ENCODE assay signal across 8 cellular contexts in genomic region chr10:49398000-49398861, GRCh38. TPM values are rescaled to one million over a fixed set of nuclear protein-coding genes. Genes with fewer than 3 reads are reported as not detected.
DNase-seq lines count a peak whose midpoint lies in the region; ATAC-seq, FAIRE-seq and TF ChIP-seq lines count a peak whose summit lies in the region.

No MANE protein-coding gene starts in this region.

- peak overlapping the region; percentile 38 for H3K4me3 ChIP-seq in epithelial cell of proximal tubule (ENCODE audit: low read depth, low read length)

- no peak for FAIRE-seq in HTR-8/SVneo (lab: Jason Lieb, UNC)

- ATAC-seq in GM18502 (IDR thresholded peaks at IDR 0.05; ENCODE audit: poor library complexity, unreplicated experiment), result peak; percentile 65
- peak; percentile 85 for ATAC-seq in activated CD8-positive, alpha-beta memory T cell treated with anti-CD3 and anti-CD28 coated beads, Interleukin-2, amount 10 ng/mL, durations not matched to agents 7 days and 5 days

- H3K27me3 Mint-ChIP-seq in activated CD8-positive, alpha-beta memory T cell treated with anti-CD3 and anti-CD28 coated beads, Interleukin-2, amount 10 ng/mL, durations not matched to agents 7 days and 5 days, result peaks cover 81% of the 10 kb centered on the region
- peaks cover 74% of the 10 kb centered on the region for H3K27me3 Mint-ChIP-seq in stimulated activated naive CD8-positive, alpha-beta T cell treated with anti-CD3 and anti-CD28 coated beads, Interleukin-15, Interleukin-2, amounts not matched to agents 100 ng/mL and 50 ng/mL, for 24 hours

- H3K27ac Mint-ChIP-seq in activated CD8-positive, alpha-beta memory T cell treated with anti-CD3 and anti-CD28 coated beads, Interleukin-2, amount 10 ng/mL, durations not matched to agents 7 days and 5 days, result peak overlapping the region; percentile 40
- H3K27ac Mint-ChIP-seq in stimulated activated naive CD8-positive, alpha-beta T cell treated with anti-CD3 and anti-CD28 coated beads, Interleukin-15, Interleukin-2, amounts not matched to agents 100 ng/mL and 50 ng/mL, for 24 hours, result no peak overlapping the region

- DNase-seq in HTR-8/SVneo (ENCODE audit: insufficient read length, low spot score), result peak; percentile 51
- peak; percentile 72 for DNase-seq in activated CD8-positive, alpha-beta memory T cell treated with anti-CD3 and anti-CD28 coated beads, Interleukin-2, amount 10 ng/mL, durations not matched to agents 7 days and 5 days
- DNase-seq in epithelial cell of proximal tubule (ENCODE audit: low read depth), result no peak
- DNase-seq in mucosa of gallbladder (ENCODE audit: low spot score), result peak; percentile 55
- no peak for DNase-seq in SKM-1 (lab: John Stamatoyannopoulos, UW; ENCODE audit: unreplicated experiment)
- DNase-seq in HuH-7 (ENCODE audit: low spot score), result no peak

- H3K4me3 Mint-ChIP-seq in activated CD8-positive, alpha-beta memory T cell treated with anti-CD3 and anti-CD28 coated beads, Interleukin-2, amount 10 ng/mL, durations not matched to agents 7 days and 5 days, result peak overlapping the region; percentile 24
- H3K4me3 Mint-ChIP-seq in stimulated activated naive CD8-positive, alpha-beta T cell treated with anti-CD3 and anti-CD28 coated beads, Interleukin-15, Interleukin-2, amounts not matched to agents 100 ng/mL and 50 ng/mL, for 24 hours, result peak overlapping the region; percentile 52

- H3K36me3 Mint-ChIP-seq in activated CD8-positive, alpha-beta memory T cell treated with anti-CD3 and anti-CD28 coated beads, Interleukin-2, amount 10 ng/mL, durations not matched to agents 7 days and 5 days, result no peaks in the 10 kb centered on the region
- no peaks in the 10 kb centered on the region for H3K36me3 Mint-ChIP-seq in stimulated activated naive CD8-positive, alpha-beta T cell treated with anti-CD3 and anti-CD28 coated beads, Interleukin-15, Interleukin-2, amounts not matched to agents 100 ng/mL and 50 ng/mL, for 24 hours (ENCODE audit: low read depth)

- TF ChIP-seq CTCF in epithelial cell of proximal tubule (conservative IDR thresholded peaks at IDR 0.05; ENCODE audit: low read depth, low read length), result no peak

- CTCF ChIA-PET in activated CD8-positive, alpha-beta memory T cell treated with anti-CD3 and anti-CD28 coated beads, Interleukin-2, amount 10 ng/mL, durations not matched to agents 7 days and 5 days (lab: Charles Lee), result interaction anchor here (3.0 kb wide), 1 partner anchor 10 kb away, joined by 12 read pairs; no protein-coding TSS in a partner anchor

- H3K4me1 Mint-ChIP-seq in activated CD8-positive, alpha-beta memory T cell treated with anti-CD3 and anti-CD28 coated beads, Interleukin-2, amount 10 ng/mL, durations not matched to agents 7 days and 5 days, result peaks cover 16% of the 10 kb centered on the region
- H3K4me1 Mint-ChIP-seq in stimulated activated naive CD8-positive, alpha-beta T cell treated with anti-CD3 and anti-CD28 coated beads, Interleukin-15, Interleukin-2, amounts not matched to agents 100 ng/mL and 50 ng/mL, for 24 hours (ENCODE audit: low read depth), result peaks cover 14% of the 10 kb centered on the region

- H3K9me3 Mint-ChIP-seq in activated CD8-positive, alpha-beta memory T cell treated with anti-CD3 and anti-CD28 coated beads, Interleukin-2, amount 10 ng/mL, durations not matched to agents 7 days and 5 days (ENCODE audit: low read depth), result no peaks in the 10 kb centered on the region
- H3K9me3 Mint-ChIP-seq in stimulated activated naive CD8-positive, alpha-beta T cell treated with anti-CD3 and anti-CD28 coated beads, Interleukin-15, Interleukin-2, amounts not matched to agents 100 ng/mL and 50 ng/mL, for 24 hours, result no peaks in the 10 kb centered on the region

RNA-seq across cellular contexts. Expression of gene DRGX, which starts 2.3 kb away (rescaled TPM):
- total RNA-seq in activated CD8-positive, alpha-beta memory T cell treated with anti-CD3 and anti-CD28 coated beads, Interleukin-2, amount 10 ng/mL, durations not matched to agents 7 days and 5 days, result not detected
- total RNA-seq in epithelial cell of proximal tubule (not detected in 2 replicates), mucosa of gallbladder (not detected)

Comparison
In these comparisons a context has a peak if more than half of its experiments do, and no peak if none do; other contexts are left out.
1. DNase-seq: peak in HTR-8/SVneo (single experiment), activated CD8-positive, alpha-beta memory T cell treated with anti-CD3 and anti-CD28 coated beads, Interleukin-2, amount 10 ng/mL, durations not matched to agents 7 days and 5 days (single experiment) and mucosa of gallbladder (single experiment); none in epithelial cell of proximal tubule (single experiment), SKM-1 (single experiment) and HuH-7 (single experiment).